Comparison of ENCODE assay signal across 20 cellular contexts in genomic region chr6:41511443-41512060, GRCh38.
"Had no signal": no experiment of that assay in that cellular context is flagged by ENCODE, and none has a peak within 500 bp of the region (broad histone marks: within the 10 kb centered on the region; RNA-seq: fewer than 3 reads in every experiment).

No MANE protein-coding gene starts in this region.

- H3K4me2 ChIP-seq: SK-N-SH had no signal

- H3K9me3 ChIP-seq: SK-N-SH had no signal

- H3K9ac ChIP-seq: SK-N-SH had no signal

- DNase-seq: KBM-7, MV-4-11, NCI-H1048, NCI-H1105, NCI-H1417, NCI-H1436 treated with DMSO at 0.1 percent for 48 hours, NCI-H1694, NCI-H187 treated with DMSO at 0.1 percent for 48 hours, NCI-H2029 treated with DMSO at 0.1 percent for 48 hours, NCI-H2171 treated with DMSO at 0.1 percent for 48 hours, NCI-H345, NCI-H446 treated with DMSO at 0.1 percent for 48 hours, NCI-H510A treated with DMSO at 0.1 percent for 48 hours, NCI-H526, RPMI8226, SHP77, SK-N-SH, SW 1271 had no signal

- FAIRE-seq: HTR-8/SVneo, RCC 7860 had no signal
